ENCODE assay signal across 15 cellular contexts in the genomic region with DNA sequence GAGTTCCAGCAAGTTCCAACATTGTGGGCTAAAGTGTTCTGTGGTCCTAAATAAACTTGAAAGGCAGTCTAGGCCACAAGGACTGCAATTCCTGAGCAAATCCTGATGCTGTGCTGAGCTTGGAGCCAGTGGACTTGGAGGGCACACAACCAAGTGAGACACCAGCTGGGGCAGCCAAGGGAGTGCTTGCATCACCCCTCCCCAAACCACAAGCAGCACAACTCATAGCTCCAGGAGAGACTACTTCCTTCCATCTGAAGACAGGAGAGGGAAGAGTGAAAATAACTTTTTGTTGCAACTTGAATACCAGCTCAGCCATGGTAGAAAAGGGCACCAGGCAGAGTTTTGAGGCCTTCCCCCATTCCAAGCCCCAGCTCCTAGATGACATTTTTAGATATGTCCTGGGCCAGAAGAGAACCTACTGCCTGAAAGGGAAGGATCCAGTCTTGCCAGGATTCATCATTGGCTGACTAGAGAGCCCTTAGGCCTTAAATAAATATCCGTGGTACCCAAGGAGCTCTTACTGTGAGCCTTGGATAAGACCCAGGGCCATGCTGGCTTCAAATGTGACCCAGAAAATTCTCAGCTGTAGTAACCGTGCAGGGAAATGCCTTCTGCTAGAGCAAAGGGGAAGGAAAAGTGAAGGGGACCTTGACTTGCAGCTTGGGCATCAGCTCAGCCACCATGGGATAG. TPM values are rescaled to one million over a fixed set of nuclear protein-coding genes. Genes with fewer than 3 reads are reported as not detected.
DNase-seq lines count a peak whose midpoint lies in the region; ATAC-seq and TF ChIP-seq lines count a peak whose summit lies in the region.
"Had no signal": no experiment of that assay in that cellular context is flagged by ENCODE, and none has a peak within 500 bp of the region (broad histone marks: within the 10 kb centered on the region; RNA-seq: fewer than 3 reads in every experiment).

No MANE protein-coding gene starts in this region.

- H3K4me3 ChIP-seq in MG63 (no peak overlapping the region), adipocyte (ENCODE audit: low read length) (no peak overlapping the region), lower lobe of right lung (no peak overlapping the region)
- H3K4me3 ChIP-seq: suprapubic skin had no signal

- no peak overlapping the region for H3K4me3 Mint-ChIP-seq in activated naive CD4-positive, alpha-beta T cell treated with anti-CD3 and anti-CD28 coated beads, Interleukin-2, amount 10 ng/mL, durations not matched to agents 7 days and 5 days
- H3K4me3 Mint-ChIP-seq: CD4-positive, alpha-beta T cell; naive B cell had no signal

- H3K36me3 Mint-ChIP-seq in activated naive CD4-positive, alpha-beta T cell treated with anti-CD3 and anti-CD28 coated beads, Interleukin-2, amount 10 ng/mL, durations not matched to agents 7 days and 5 days = peaks cover 9% of the 10 kb centered on the region

- peaks cover 23% of the 10 kb centered on the region for H3K4me1 Mint-ChIP-seq in activated naive CD4-positive, alpha-beta T cell treated with anti-CD3 and anti-CD28 coated beads, Interleukin-2, amount 10 ng/mL, durations not matched to agents 7 days and 5 days
- H3K4me1 Mint-ChIP-seq: naive B cell had no signal

- H3K27me3 Mint-ChIP-seq in activated naive CD4-positive, alpha-beta T cell treated with anti-CD3 and anti-CD28 coated beads, Interleukin-2, amount 10 ng/mL, durations not matched to agents 7 days and 5 days = peaks cover 20% of the 10 kb centered on the region
- H3K27me3 Mint-ChIP-seq: CD4-positive, alpha-beta T cell had no signal

- H3K27ac Mint-ChIP-seq in activated naive CD4-positive, alpha-beta T cell treated with anti-CD3 and anti-CD28 coated beads, Interleukin-2, amount 10 ng/mL, durations not matched to agents 7 days and 5 days = no peak overlapping the region
- H3K27ac Mint-ChIP-seq: CD4-positive, alpha-beta T cell had no signal

- CTCF ChIA-PET in activated naive CD4-positive, alpha-beta T cell treated with anti-CD3 and anti-CD28 coated beads, Interleukin-2, amount 10 ng/mL, durations not matched to agents 7 days and 5 days (lab: Charles Lee) = interaction anchor here (0.9 to 2.0 kb wide), 4 partner anchors 9 to 273 kb away, joined by 3 to 10 read pairs (median 4); no protein-coding TSS in a partner anchor

- H3K9ac ChIP-seq in adipocyte (ENCODE audit: low read length) = no peak overlapping the region

- H3K36me3 ChIP-seq in MG63 = no peaks in the 10 kb centered on the region
- no peaks in the 10 kb centered on the region for H3K36me3 ChIP-seq in adipocyte (ENCODE audit: control insufficient read depth, insufficient read depth, low read length, severe bottlenecking)
- H3K36me3 ChIP-seq in lower lobe of right lung = no peaks in the 10 kb centered on the region
- H3K36me3 ChIP-seq: suprapubic skin had no signal

- H3K9me3 ChIP-seq in MG63 (no peaks in the 10 kb centered on the region), adipocyte (ENCODE audit: control insufficient read depth, low read length) (no peaks in the 10 kb centered on the region), lower lobe of right lung (no peaks in the 10 kb centered on the region)
- H3K9me3 ChIP-seq: suprapubic skin had no signal

- intact Hi-C loops in lower lobe of right lung (cut with DNase I) = no loop called here

- H3K27ac ChIP-seq in lower lobe of right lung = no peak overlapping the region
- H3K27ac ChIP-seq: suprapubic skin had no signal

- H3K9me3 Mint-ChIP-seq in activated naive CD4-positive, alpha-beta T cell treated with anti-CD3 and anti-CD28 coated beads, Interleukin-2, amount 10 ng/mL, durations not matched to agents 7 days and 5 days = peaks cover 8% of the 10 kb centered on the region
- H3K9me3 Mint-ChIP-seq: CD4-positive, alpha-beta T cell had no signal

- no peak for TF ChIP-seq CTCF in lower lobe of right lung (IDR thresholded peaks at IDR 0.05)

- H3K4me1 ChIP-seq in adipocyte (ENCODE audit: control insufficient read depth, insufficient read depth, low read length) (peaks cover 8% of the 10 kb centered on the region), lower lobe of right lung (peaks cover 6% of the 10 kb centered on the region)
- H3K4me1 ChIP-seq: suprapubic skin had no signal

- peak; percentile 58 for DNase-seq in Daoy (ENCODE audit: low read depth)
- peak; percentile 83 for DNase-seq in MG63
- peak; percentile 31 for DNase-seq in adipocyte (ENCODE audit: low read depth)
- no peak for DNase-seq in lower lobe of right lung
- DNase-seq in activated naive CD4-positive, alpha-beta T cell treated with anti-CD3 and anti-CD28 coated beads, Interleukin-2, amount 10 ng/mL, durations not matched to agents 7 days and 5 days = no peak
- DNase-seq in hypothalamus (lab: John Stamatoyannopoulos, UW) = no peak
- DNase-seq: caudate nucleus; CD4-positive, alpha-beta T cell; naive B cell; NCI-H1417 treated with DMSO at 0.1 percent for 48 hours; NCI-H774; SW 1271 had no signal

- H3K27me3 ChIP-seq in MG63 (no peaks in the 10 kb centered on the region), adipocyte (replicated peaks; ENCODE audit: control insufficient read depth, insufficient read depth, low read length) (no peaks in the 10 kb centered on the region), lower lobe of right lung (ENCODE audit: low read depth) (no peaks in the 10 kb centered on the region)
- H3K27me3 ChIP-seq: suprapubic skin had no signal

- ATAC-seq in lower lobe of right lung = peak; percentile 68 to 74
- ATAC-seq in HG02885 (IDR thresholded peaks at IDR 0.05; ENCODE audit: poor library complexity, unreplicated experiment) = no peak
- no peak for ATAC-seq in GM19397 (IDR thresholded peaks at IDR 0.05; ENCODE audit: unreplicated experiment)

RNA-seq across cellular contexts. Expression of a gene that starts 35.4 kb away (rescaled TPM):
- 8.3 and 11.8 TPM in 2 replicates for total RNA-seq in Daoy (2014; rRNA removed; shearing (Covaris generic))
- 1.1 and 10.3 TPM in 2 replicates for total RNA-seq in MG63 (2014; rRNA removed; shearing (Covaris generic); ENCODE audit: low replicate concordance)
- 16.4 TPM for total RNA-seq in lower lobe of right lung

Comparison
In these comparisons a context has a peak if more than half of its experiments do, and no peak if none do; other contexts are left out.
1. DNase-seq: peak in Daoy (single experiment), MG63 (single experiment) and adipocyte (single experiment); none in lower lobe of right lung (single experiment), activated naive CD4-positive, alpha-beta T cell treated with anti-CD3 and anti-CD28 coated beads, Interleukin-2, amount 10 ng/mL, durations not matched to agents 7 days and 5 days (single experiment) and hypothalamus (0 of 51).
2. ATAC-seq: peak in lower lobe of right lung (2 of 2); none in HG02885 (single experiment) and GM19397 (single experiment).